ENCODE assay signal across 1 cellular context in the genomic region with DNA sequence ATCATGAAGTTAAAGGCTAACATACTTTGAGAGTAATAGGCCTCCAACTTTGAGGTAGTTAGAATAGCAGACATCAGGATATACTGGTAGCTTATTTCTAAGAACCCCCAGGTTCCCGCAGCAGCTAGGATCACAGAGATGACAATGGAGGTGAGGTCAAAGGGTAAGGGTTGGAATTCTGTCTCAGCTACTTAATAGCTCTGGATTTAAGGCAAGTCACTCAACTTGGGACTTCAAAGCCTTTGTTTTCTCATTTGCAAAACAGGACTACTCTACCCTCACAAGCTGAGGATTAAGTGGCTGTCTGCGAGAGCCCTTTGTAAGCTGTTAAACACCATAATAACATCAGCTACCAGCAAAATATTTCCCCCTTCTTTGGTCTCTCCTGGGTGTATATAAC.
TF ChIP-seq lines count a peak whose summit lies in the region.

No MANE protein-coding gene starts in this region.

TF ChIP-seq in WTC11, 78 proteins besides CTCF, POLR2A, EP300 and RAD21 (continued from another document):
- TF ChIP-seq, protein P1, sequence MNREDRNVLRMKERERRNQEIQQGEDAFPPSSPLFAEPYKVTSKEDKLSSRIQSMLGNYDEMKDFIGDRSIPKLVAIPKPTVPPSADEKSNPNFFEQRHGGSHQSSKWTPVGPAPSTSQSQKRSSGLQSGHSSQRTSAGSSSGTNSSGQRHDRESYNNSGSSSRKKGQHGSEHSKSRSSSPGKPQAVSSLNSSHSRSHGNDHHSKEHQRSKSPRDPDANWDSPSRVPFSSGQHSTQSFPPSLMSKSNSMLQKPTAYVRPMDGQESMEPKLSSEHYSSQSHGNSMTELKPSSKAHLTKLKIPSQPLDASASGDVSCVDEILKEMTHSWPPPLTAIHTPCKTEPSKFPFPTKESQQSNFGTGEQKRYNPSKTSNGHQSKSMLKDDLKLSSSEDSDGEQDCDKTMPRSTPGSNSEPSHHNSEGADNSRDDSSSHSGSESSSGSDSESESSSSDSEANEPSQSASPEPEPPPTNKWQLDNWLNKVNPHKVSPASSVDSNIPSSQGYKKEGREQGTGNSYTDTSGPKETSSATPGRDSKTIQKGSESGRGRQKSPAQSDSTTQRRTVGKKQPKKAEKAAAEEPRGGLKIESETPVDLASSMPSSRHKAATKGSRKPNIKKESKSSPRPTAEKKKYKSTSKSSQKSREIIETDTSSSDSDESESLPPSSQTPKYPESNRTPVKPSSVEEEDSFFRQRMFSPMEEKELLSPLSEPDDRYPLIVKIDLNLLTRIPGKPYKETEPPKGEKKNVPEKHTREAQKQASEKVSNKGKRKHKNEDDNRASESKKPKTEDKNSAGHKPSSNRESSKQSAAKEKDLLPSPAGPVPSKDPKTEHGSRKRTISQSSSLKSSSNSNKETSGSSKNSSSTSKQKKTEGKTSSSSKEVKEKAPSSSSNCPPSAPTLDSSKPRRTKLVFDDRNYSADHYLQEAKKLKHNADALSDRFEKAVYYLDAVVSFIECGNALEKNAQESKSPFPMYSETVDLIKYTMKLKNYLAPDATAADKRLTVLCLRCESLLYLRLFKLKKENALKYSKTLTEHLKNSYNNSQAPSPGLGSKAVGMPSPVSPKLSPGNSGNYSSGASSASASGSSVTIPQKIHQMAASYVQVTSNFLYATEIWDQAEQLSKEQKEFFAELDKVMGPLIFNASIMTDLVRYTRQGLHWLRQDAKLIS (CRISPR knock-in tag; IDR thresholded peaks at IDR 0.05; ENCODE audit: borderline replicate concordance), result no peak
- TF ChIP-seq ZNF317 (CRISPR knock-in tag; IDR thresholded peaks at IDR 0.05; ENCODE audit: borderline replicate concordance, low read depth), result no peak
